Comparison of ENCODE assay signal across 8 cellular contexts in the genomic region with DNA sequence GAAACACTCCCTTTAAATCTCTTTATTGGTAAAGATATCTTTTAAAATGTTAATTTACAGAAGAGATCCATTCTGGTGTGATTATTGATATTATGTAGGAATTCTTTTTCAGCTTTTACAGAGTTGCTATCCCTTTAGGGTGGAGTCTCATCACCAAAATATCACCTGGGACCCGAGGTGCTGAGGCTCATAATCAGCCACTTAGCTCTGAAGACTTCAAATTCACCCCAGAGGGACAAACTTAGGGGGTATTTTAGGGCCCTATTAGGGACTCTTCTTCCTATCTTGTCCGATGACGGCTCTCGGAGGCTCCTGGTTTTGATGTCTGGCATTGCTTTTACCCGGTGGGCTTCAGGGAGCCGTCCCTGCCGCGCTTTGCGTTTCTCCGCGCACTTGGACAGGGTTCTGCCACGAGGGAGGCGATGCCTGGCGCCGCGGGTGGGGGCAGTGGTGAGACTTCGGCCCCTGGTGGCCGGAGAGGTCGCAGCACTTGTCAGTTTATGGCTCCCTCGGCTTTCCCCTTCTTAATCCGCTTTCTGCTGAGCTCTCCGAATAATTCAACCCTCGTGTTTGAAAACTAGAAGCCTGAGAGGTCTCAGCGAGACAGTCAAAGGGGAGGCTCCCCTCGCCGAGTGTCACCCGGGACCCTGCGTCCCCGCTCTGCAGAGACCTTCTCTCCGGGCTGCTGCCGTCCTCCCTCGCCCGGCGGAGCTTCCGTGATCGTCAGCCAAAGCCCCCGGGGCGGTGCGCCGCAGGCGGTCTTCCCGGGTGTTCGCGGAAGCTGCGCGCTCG. TPM values are rescaled to one million over a fixed set of nuclear protein-coding genes. Genes with fewer than 3 reads are reported as not detected.
DNase-seq lines count a peak whose midpoint lies in the region; ATAC-seq and TF ChIP-seq lines count a peak whose summit lies in the region.

No MANE protein-coding gene starts in this region.

- H3K9me3 ChIP-seq in SU-DHL-6 (ENCODE audit: insufficient read depth, low read length) = no peaks in the 10 kb centered on the region
- H3K9me3 ChIP-seq in left ventricle myocardium inferior (replicated peaks) = no peaks in the 10 kb centered on the region
- H3K9me3 ChIP-seq in prostate gland = no peaks in the 10 kb centered on the region

- H3K9ac ChIP-seq in SU-DHL-6 (ENCODE audit: low read length) = peak overlapping the region; percentile 63

- H3K4me2 ChIP-seq in SU-DHL-6 (ENCODE audit: low read depth, low read length, poor library complexity, severe bottlenecking) = peak overlapping the region; percentile 66

- TF ChIP-seq POLR2A in prostate gland (IDR thresholded peaks at IDR 0.05) = no peak

- H3K4me3 ChIP-seq in SU-DHL-6 (ENCODE audit: insufficient read depth, low read length, poor library complexity, severe bottlenecking) = peak overlapping the region; percentile 54
- peak overlapping the region; percentile 77 for H3K4me3 ChIP-seq in left ventricle myocardium inferior
- peak overlapping the region; percentile 28 to 40 for H3K4me3 ChIP-seq in prostate gland

- peaks cover 21% of the 10 kb centered on the region for H3K27me3 Mint-ChIP-seq in activated naive CD8-positive, alpha-beta T cell treated with anti-CD3 and anti-CD28 coated beads, Interleukin-2, amount 50 U/mL, for 24 hours

- no peaks in the 10 kb centered on the region for H3K9me3 Mint-ChIP-seq in activated naive CD8-positive, alpha-beta T cell treated with anti-CD3 and anti-CD28 coated beads, Interleukin-2, amount 50 U/mL, for 24 hours

- H3K27me3 ChIP-seq in SU-DHL-6 (ENCODE audit: low read length) (no peaks in the 10 kb centered on the region), left ventricle myocardium inferior (ENCODE audit: low read depth) (no peaks in the 10 kb centered on the region), prostate gland (replicated peaks; ENCODE audit: insufficient read depth) (no peaks in the 10 kb centered on the region)

- ATAC-seq in GM19467 (IDR thresholded peaks at IDR 0.05; ENCODE audit: unreplicated experiment) (peak; percentile 99), HG03575 (IDR thresholded peaks at IDR 0.05; ENCODE audit: extremely low read depth, insufficient number of reproducible peaks, low FRiP score, unreplicated experiment) (peak; percentile 87)
- ATAC-seq in activated naive CD8-positive, alpha-beta T cell treated with anti-CD3 and anti-CD28 coated beads, Interleukin-2, amount 50 U/mL, for 24 hours = peak; percentile 94

- H2AFZ ChIP-seq in SU-DHL-6 (ENCODE audit: low read depth, low read length, severe bottlenecking) = peak overlapping the region; percentile 95

- peak overlapping the region; percentile 79 for H3K4me3 Mint-ChIP-seq in activated naive CD8-positive, alpha-beta T cell treated with anti-CD3 and anti-CD28 coated beads, Interleukin-2, amount 50 U/mL, for 24 hours

- H3K36me3 ChIP-seq in SU-DHL-6 (ENCODE audit: low read length) (no peaks in the 10 kb centered on the region), left ventricle myocardium inferior (no peaks in the 10 kb centered on the region), prostate gland (no peaks in the 10 kb centered on the region)

- no peaks in the 10 kb centered on the region for H3K36me3 Mint-ChIP-seq in activated naive CD8-positive, alpha-beta T cell treated with anti-CD3 and anti-CD28 coated beads, Interleukin-2, amount 50 U/mL, for 24 hours (ENCODE audit: low read depth)

- no peaks in the 10 kb centered on the region for H3K79me2 ChIP-seq in SU-DHL-6 (ENCODE audit: insufficient read depth, low read length)

- DNase-seq in DMS 273 (lab: John Stamatoyannopoulos, UW; ENCODE audit: unreplicated experiment) (peak; percentile 84), left ventricle myocardium inferior (peak; percentile 75), prostate gland (ENCODE audit: low spot score) (peak; percentile 26), ureter (ENCODE audit: low spot score) (peak; percentile 63)
- DNase-seq in activated naive CD8-positive, alpha-beta T cell treated with anti-CD3 and anti-CD28 coated beads, Interleukin-2, amount 50 U/mL, for 24 hours = peak; percentile 79

- WGBS in prostate gland = 2% methylated on average over 47 of the region's 47 CpGs

- peak overlapping the region; percentile 60 for H3K27ac ChIP-seq in SU-DHL-6 (ENCODE audit: low read depth, low read length)
- H3K27ac ChIP-seq in left ventricle myocardium inferior (replicated peaks) = peak overlapping the region; percentile 91
- no peak overlapping the region for H3K27ac ChIP-seq in prostate gland

- H3K27ac Mint-ChIP-seq in activated naive CD8-positive, alpha-beta T cell treated with anti-CD3 and anti-CD28 coated beads, Interleukin-2, amount 50 U/mL, for 24 hours = peak overlapping the region; percentile 52

- intact Hi-C loops in left ventricle myocardium inferior (cut with micrococcal nuclease) = no loop called here
- intact Hi-C loops in prostate gland (cut with DNase I) = loop anchor here (5.0 kb wide), 1 partner anchor 60 kb away; no protein-coding TSS in a partner anchor

- H3F3A ChIP-seq in SU-DHL-6 (ENCODE audit: insufficient read depth) = no peaks in the 10 kb centered on the region

- no peaks in the 10 kb centered on the region for H4K20me1 ChIP-seq in SU-DHL-6 (ENCODE audit: low read depth, low read length)

- peak; percentile 78 for TF ChIP-seq CTCF in SU-DHL-6 (IDR thresholded peaks at IDR 0.05; ENCODE audit: insufficient read depth, low read length, poor library complexity, severe bottlenecking)
- peak; percentile 96 for TF ChIP-seq CTCF in left ventricle myocardium inferior (IDR thresholded peaks at IDR 0.05; ENCODE audit: borderline replicate concordance)
- peak in 3 of 4 experiments; percentile 24 to 77 (median 53) for TF ChIP-seq CTCF in prostate gland (IDR thresholded peaks at IDR 0.05)

- H3K4me1 Mint-ChIP-seq in activated naive CD8-positive, alpha-beta T cell treated with anti-CD3 and anti-CD28 coated beads, Interleukin-2, amount 50 U/mL, for 24 hours = peaks cover 2% of the 10 kb centered on the region

- H3K4me1 ChIP-seq in left ventricle myocardium inferior (peaks cover 97% of the 10 kb centered on the region), prostate gland (replicated peaks) (no peaks in the 10 kb centered on the region)

- H3K9me2 ChIP-seq in SU-DHL-6 (replicated peaks; ENCODE audit: insufficient read depth, low read length) = no peaks in the 10 kb centered on the region

RNA-seq across cellular contexts. Expression of gene RBM20, which starts 27.8 kb away (rescaled TPM):
- total RNA-seq in left ventricle myocardium inferior (101 TPM), prostate gland (1 to 10 TPM in 1 of 2 donors, under 1 TPM in 1; 0.41 to 2.8 TPM), ureter (0.68 TPM)

Comparison
In these comparisons a context has a peak if more than half of its experiments do, and no peak if none do; other contexts are left out.
1. DNase-seq: peak in every context shown above with its lines; median percentile 84 in DMS 273; 79 in activated naive CD8-positive, alpha-beta T cell treated with anti-CD3 and anti-CD28 coated beads, Interleukin-2, amount 50 U/mL, for 24 hours; 75 in left ventricle myocardium inferior; 63 in ureter; 26 in prostate gland.
2. H3K27ac ChIP-seq: peak in SU-DHL-6 (single experiment) and left ventricle myocardium inferior (single experiment); none in prostate gland (0 of 2).
3. RNA of gene RBM20, which starts 27.8 kb away (total RNA-seq): 101 TPM in left ventricle myocardium inferior (single experiment); 0.41 to 2.8 TPM in prostate gland and 0.68 TPM in ureter (single experiment); every median in the first group is over 10 times any median in the second.
4. Peak in every context shown above with its lines, with median percentiles within 50 percentile points of each other: ATAC-seq, H3K4me3 ChIP-seq and CTCF ChIP-seq.